Comparison of ENCODE assay signal across 14 cellular contexts in genomic region chr12:79644274-79645234, GRCh38. TPM values are rescaled to one million over a fixed set of nuclear protein-coding genes. Genes with fewer than 3 reads are reported as not detected.
DNase-seq lines count a peak whose midpoint lies in the region; ATAC-seq, FAIRE-seq and TF ChIP-seq lines count a peak whose summit lies in the region.
"Had no signal": no experiment of that assay in that cellular context is flagged by ENCODE, and none has a peak within 500 bp of the region (broad histone marks: within the 10 kb centered on the region; RNA-seq: fewer than 3 reads in every experiment).

No MANE protein-coding gene starts in this region.

- FAIRE-seq in islet of Langerhans (lab: Jason Lieb, UNC): peak; percentile 47

- peaks cover 11% of the 10 kb centered on the region for H3K27me3 ChIP-seq in BE2C
- H3K27me3 ChIP-seq: BLaER1, SJSA1 had no signal

- peak; percentile 24 for ATAC-seq in GM18870 (IDR thresholded peaks at IDR 0.05; ENCODE audit: unreplicated experiment)
- ATAC-seq in GM21825 (IDR thresholded peaks at IDR 0.05; ENCODE audit: unreplicated experiment): peak; percentile 16
- peak; percentile 14 for ATAC-seq in HG03378 (IDR thresholded peaks at IDR 0.05; ENCODE audit: unreplicated experiment)
- ATAC-seq: activated T-cell treated with anti-CD3 and anti-CD28 coated beads, Interleukin-2, amount 50 U/mL, for 72 hours had no signal

- no peaks in the 10 kb centered on the region for H3K36me3 ChIP-seq in BE2C
- H3K36me3 ChIP-seq: SJSA1 had no signal

- no peaks in the 10 kb centered on the region for H3K9me3 ChIP-seq in BE2C
- H3K9me3 ChIP-seq: BLaER1, SJSA1 had no signal

- H3K4me1 ChIP-seq in BE2C: no peaks in the 10 kb centered on the region
- H3K4me1 ChIP-seq: BLaER1, SJSA1 had no signal

- no peak for TF ChIP-seq CTCF in BE2C (IDR thresholded peaks at IDR 0.05; ENCODE audit: low read depth, low read length)

- DNase-seq in BE2C (no peak), ureter (ENCODE audit: low spot score) (no peak), RPMI8226 (no peak), NCI-H1436 (lab: John Stamatoyannopoulos, UW) (no peak)
- DNase-seq: activated T-cell treated with anti-CD3 and anti-CD28 coated beads, Interleukin-2, amount 50 U/mL, for 72 hours; anterior cingulate cortex; foreskin fibroblast; retina had no signal

- no peak overlapping the region for H3K4me3 ChIP-seq in BE2C (ENCODE audit: low read depth, low read length)
- H3K4me3 ChIP-seq: BLaER1, SJSA1 had no signal

RNA-seq across cellular contexts. Expression of gene PAWR, which starts 46.2 kb away (rescaled TPM):
- not detected for polyA plus RNA-seq in BE2C (2012; ENCODE audit: insufficient read depth, insufficient read length, low read depth)
- 94.1 TPM for total RNA-seq in ureter
